In genomic region chr4:2963185-2964076, GRCh38 we compare ENCODE assay signal across 1 cellular context.
TF ChIP-seq lines count a peak whose summit lies in the region.

Gene GRK4, plus strand, starts transcription at chr4:2963571. Its CDS starts 500 bp downstream, at chr4:2964071.
Gene NOP14, minus strand, starts transcription at chr4:2963406. Its CDS starts 87 bp downstream, at chr4:2963319.

TF ChIP-seq in K562, 482 proteins besides CTCF, POLR2A, EP300 and RAD21 (continued from another document and continues in another):
- TF ChIP-seq, protein P1, sequence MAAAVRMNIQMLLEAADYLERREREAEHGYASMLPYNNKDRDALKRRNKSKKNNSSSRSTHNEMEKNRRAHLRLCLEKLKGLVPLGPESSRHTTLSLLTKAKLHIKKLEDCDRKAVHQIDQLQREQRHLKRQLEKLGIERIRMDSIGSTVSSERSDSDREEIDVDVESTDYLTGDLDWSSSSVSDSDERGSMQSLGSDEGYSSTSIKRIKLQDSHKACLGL (CRISPR knock-in tag; IDR thresholded peaks at IDR 0.05; ENCODE audit: borderline replicate concordance, poor library complexity, severe bottlenecking): peak; percentile 88
- TF ChIP-seq GABPB1 (CRISPR knock-in tag; IDR thresholded peaks at IDR 0.05) (peak; percentile 82), BCOR (IDR thresholded peaks at IDR 0.05) (no peak), NCOA6 (IDR thresholded peaks at IDR 0.05) (no peak), E2F6 (IDR thresholded peaks at IDR 0.05; ENCODE audit: borderline replicate concordance in 1 of 2, extremely low read depth in 1 of 2, insufficient read depth in 1 of 2, insufficient read length in 1 of 2, low read depth in 1 of 2, low read length in 1 of 2, poor library complexity in 1 of 2, severe bottlenecking in 1 of 2) (peak; percentile 98), PCBP1 (IDR thresholded peaks at IDR 0.05; ENCODE audit: low read depth, low read length, poor library complexity, severe bottlenecking) (peak; percentile 57), ARID1B (IDR thresholded peaks at IDR 0.05) (no peak), SMAD3 (CRISPR knock-in tag; conservative IDR thresholded peaks at IDR 0.05) (no peak), ASH1L (IDR thresholded peaks at IDR 0.05; ENCODE audit: borderline replicate concordance, low read depth, partially characterized antibody) (peak; percentile 73), ZBTB2 (IDR thresholded peaks at IDR 0.05) (no peak), HNRNPH1 (optimal IDR thresholded peaks at IDR 0.05; ENCODE audit: low read depth, low read length) (no peak), GTF2A2 (tag; IDR thresholded peaks at IDR 0.05) (no peak), THAP12 (CRISPR knock-in tag; IDR thresholded peaks at IDR 0.05) (0 out of 2 replicates have a peak, but pooled peaks have one; percentile 17), PTRF (tag; IDR thresholded peaks at IDR 0.05) (no peak), SP2 (IDR thresholded peaks at IDR 0.05; ENCODE audit: extremely low read depth, low read depth, low read length, poor library complexity, severe bottlenecking) (no peak), ZNF224 (CRISPR knock-in tag; IDR thresholded peaks at IDR 0.05) (no peak), ZNF384 (IDR thresholded peaks at IDR 0.05; ENCODE audit: low read depth, low read length) (no peak), ELF4 (CRISPR knock-in tag; IDR thresholded peaks at IDR 0.05) (no peak), MCM2 (IDR thresholded peaks at IDR 0.05; ENCODE audit: low read depth) (no peak), KDM5B (IDR thresholded peaks at IDR 0.05; ENCODE audit: insufficient replicate concordance, low read depth, low read length) (peak; percentile 78), RFX5 (IDR thresholded peaks at IDR 0.05; ENCODE audit: low read depth, low read length) (no peak), ELF1 (tag; IDR thresholded peaks at IDR 0.05) (peak; percentile 70), MIER1 (IDR thresholded peaks at IDR 0.05; ENCODE audit: low read depth) (no peak), SMAD2 (IDR thresholded peaks at IDR 0.05; ENCODE audit: low read depth, low read length) (no peak), RFX1 (IDR thresholded peaks at IDR 0.05) (no peak), CBFA2T3 (IDR thresholded peaks at IDR 0.05) (no peak), RCOR1 (IDR thresholded peaks at IDR 0.05; ENCODE audit: borderline replicate concordance in 1 of 2, low read depth in 2 of 2, low read length in 2 of 2) (no peak), ID3 (CRISPR knock-in tag; IDR thresholded peaks at IDR 0.05) (no peak), ID3 (tag; IDR thresholded peaks at IDR 0.05) (peak; percentile 65; the same call in 1 of the 2 replicates), ZNF133 (CRISPR knock-in tag; IDR thresholded peaks at IDR 0.05) (0 out of 2 replicates have a peak, but pooled peaks have one; percentile 5), HLTF (IDR thresholded peaks at IDR 0.05) (no peak), FOXJ3 (CRISPR knock-in tag; IDR thresholded peaks at IDR 0.05) (no peak), LCOR (CRISPR knock-in tag; IDR thresholded peaks at IDR 0.05) (peak; percentile 96), ZKSCAN3 (CRISPR knock-in tag; IDR thresholded peaks at IDR 0.05) (no peak), RBM17 (IDR thresholded peaks at IDR 0.05; ENCODE audit: borderline replicate concordance, low read depth, low read length) (no peak), ZNF512 (tag; IDR thresholded peaks at IDR 0.05) (no peak), SRSF3 (IDR thresholded peaks at IDR 0.05; ENCODE audit: insufficient read depth, low read length) (no peak), PRMT5 (CRISPR knock-in tag; IDR thresholded peaks at IDR 0.05) (no peak), ZFX (CRISPR knock-in tag; IDR thresholded peaks at IDR 0.05) (peak; percentile 99), ATF3 (IDR thresholded peaks at IDR 0.05) (no peak), ATF3 (CRISPR knock-in tag; conservative IDR thresholded peaks at IDR 0.05) (peak; percentile 81), POU5F1 (IDR thresholded peaks at IDR 0.05; ENCODE audit: borderline replicate concordance, low read depth, low read length, partially characterized antibody) (peak; percentile 75), GTF2F1 (IDR thresholded peaks at IDR 0.05; ENCODE audit: low read depth, low read length) (0 out of 2 replicates have a peak, but pooled peaks have one; percentile 2), ZNF175 (CRISPR knock-in tag; IDR thresholded peaks at IDR 0.05; ENCODE audit: low read depth) (peak; percentile 67; the same call in 1 of the 2 replicates), ZNF347 (CRISPR knock-in tag; IDR thresholded peaks at IDR 0.05; ENCODE audit: low read depth) (no peak)
- TF ChIP-seq, protein P2, sequence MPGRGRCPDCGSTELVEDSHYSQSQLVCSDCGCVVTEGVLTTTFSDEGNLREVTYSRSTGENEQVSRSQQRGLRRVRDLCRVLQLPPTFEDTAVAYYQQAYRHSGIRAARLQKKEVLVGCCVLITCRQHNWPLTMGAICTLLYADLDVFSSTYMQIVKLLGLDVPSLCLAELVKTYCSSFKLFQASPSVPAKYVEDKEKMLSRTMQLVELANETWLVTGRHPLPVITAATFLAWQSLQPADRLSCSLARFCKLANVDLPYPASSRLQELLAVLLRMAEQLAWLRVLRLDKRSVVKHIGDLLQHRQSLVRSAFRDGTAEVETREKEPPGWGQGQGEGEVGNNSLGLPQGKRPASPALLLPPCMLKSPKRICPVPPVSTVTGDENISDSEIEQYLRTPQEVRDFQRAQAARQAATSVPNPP (IDR thresholded peaks at IDR 0.05; ENCODE audit: borderline replicate concordance, insufficient read depth, insufficient read length): no peak
- TF ChIP-seq, protein P3, sequence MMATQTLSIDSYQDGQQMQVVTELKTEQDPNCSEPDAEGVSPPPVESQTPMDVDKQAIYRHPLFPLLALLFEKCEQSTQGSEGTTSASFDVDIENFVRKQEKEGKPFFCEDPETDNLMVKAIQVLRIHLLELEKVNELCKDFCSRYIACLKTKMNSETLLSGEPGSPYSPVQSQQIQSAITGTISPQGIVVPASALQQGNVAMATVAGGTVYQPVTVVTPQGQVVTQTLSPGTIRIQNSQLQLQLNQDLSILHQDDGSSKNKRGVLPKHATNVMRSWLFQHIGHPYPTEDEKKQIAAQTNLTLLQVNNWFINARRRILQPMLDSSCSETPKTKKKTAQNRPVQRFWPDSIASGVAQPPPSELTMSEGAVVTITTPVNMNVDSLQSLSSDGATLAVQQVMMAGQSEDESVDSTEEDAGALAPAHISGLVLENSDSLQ (IDR thresholded peaks at IDR 0.05): no peak; the same call in 1 of the 2 replicates
- TF ChIP-seq, protein P4, sequence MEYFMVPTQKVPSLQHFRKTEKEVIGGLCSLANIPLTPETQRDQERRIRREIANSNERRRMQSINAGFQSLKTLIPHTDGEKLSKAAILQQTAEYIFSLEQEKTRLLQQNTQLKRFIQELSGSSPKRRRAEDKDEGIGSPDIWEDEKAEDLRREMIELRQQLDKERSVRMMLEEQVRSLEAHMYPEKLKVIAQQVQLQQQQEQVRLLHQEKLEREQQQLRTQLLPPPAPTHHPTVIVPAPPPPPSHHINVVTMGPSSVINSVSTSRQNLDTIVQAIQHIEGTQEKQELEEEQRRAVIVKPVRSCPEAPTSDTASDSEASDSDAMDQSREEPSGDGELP (CRISPR knock-in tag; IDR thresholded peaks at IDR 0.05; ENCODE audit: borderline replicate concordance): peak; percentile 79
- TF ChIP-seq, protein P5, sequence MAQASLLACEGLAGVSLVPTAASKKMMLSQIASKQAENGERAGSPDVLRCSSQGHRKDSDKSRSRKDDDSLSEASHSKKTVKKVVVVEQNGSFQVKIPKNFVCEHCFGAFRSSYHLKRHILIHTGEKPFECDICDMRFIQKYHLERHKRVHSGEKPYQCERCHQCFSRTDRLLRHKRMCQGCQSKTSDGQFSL (CRISPR knock-in tag; IDR thresholded peaks at IDR 0.05): no peak
- TF ChIP-seq, protein P5 (tag; IDR thresholded peaks at IDR 0.05): no peak
- TF ChIP-seq, protein P6, sequence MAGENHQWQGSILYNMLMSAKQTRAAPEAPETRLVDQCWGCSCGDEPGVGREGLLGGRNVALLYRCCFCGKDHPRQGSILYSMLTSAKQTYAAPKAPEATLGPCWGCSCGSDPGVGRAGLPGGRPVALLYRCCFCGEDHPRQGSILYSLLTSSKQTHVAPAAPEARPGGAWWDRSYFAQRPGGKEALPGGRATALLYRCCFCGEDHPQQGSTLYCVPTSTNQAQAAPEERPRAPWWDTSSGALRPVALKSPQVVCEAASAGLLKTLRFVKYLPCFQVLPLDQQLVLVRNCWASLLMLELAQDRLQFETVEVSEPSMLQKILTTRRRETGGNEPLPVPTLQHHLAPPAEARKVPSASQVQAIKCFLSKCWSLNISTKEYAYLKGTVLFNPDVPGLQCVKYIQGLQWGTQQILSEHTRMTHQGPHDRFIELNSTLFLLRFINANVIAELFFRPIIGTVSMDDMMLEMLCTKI (IDR thresholded peaks at IDR 0.05; ENCODE audit: partially characterized antibody): no peak
- TF ChIP-seq, protein P7, sequence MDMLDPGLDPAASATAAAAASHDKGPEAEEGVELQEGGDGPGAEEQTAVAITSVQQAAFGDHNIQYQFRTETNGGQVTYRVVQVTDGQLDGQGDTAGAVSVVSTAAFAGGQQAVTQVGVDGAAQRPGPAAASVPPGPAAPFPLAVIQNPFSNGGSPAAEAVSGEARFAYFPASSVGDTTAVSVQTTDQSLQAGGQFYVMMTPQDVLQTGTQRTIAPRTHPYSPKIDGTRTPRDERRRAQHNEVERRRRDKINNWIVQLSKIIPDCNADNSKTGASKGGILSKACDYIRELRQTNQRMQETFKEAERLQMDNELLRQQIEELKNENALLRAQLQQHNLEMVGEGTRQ (CRISPR knock-in tag; IDR thresholded peaks at IDR 0.05): peak; percentile 90
- TF ChIP-seq, protein P8, sequence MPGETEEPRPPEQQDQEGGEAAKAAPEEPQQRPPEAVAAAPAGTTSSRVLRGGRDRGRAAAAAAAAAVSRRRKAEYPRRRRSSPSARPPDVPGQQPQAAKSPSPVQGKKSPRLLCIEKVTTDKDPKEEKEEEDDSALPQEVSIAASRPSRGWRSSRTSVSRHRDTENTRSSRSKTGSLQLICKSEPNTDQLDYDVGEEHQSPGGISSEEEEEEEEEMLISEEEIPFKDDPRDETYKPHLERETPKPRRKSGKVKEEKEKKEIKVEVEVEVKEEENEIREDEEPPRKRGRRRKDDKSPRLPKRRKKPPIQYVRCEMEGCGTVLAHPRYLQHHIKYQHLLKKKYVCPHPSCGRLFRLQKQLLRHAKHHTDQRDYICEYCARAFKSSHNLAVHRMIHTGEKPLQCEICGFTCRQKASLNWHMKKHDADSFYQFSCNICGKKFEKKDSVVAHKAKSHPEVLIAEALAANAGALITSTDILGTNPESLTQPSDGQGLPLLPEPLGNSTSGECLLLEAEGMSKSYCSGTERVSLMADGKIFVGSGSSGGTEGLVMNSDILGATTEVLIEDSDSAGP (CRISPR knock-in tag; IDR thresholded peaks at IDR 0.05): no peak
